Comparison of ENCODE assay signal across 6 cellular contexts in genomic region chr15:82513587-82513986, GRCh38. TPM values are rescaled to one million over a fixed set of nuclear protein-coding genes. Genes with fewer than 3 reads are reported as not detected.
DNase-seq lines count a peak whose midpoint lies in the region; ATAC-seq and TF ChIP-seq lines count a peak whose summit lies in the region.
"Not testable (repeated sequence)": the region's sequence is repeated elsewhere in the genome, so short reads cannot be mapped to it uniquely, and the experiment has no call there.

No MANE protein-coding gene starts in this region.

- H3K27me3 Mint-ChIP-seq in activated CD4-positive, alpha-beta T cell treated with anti-CD3 and anti-CD28 coated beads, Interleukin-2, amount 10 ng/mL, durations not matched to agents 24 days and 14 days; natural killer cell (ENCODE audit: low read depth in 2 of 2): not testable (repeated sequence)

- H3K27ac Mint-ChIP-seq in activated CD4-positive, alpha-beta T cell treated with anti-CD3 and anti-CD28 coated beads, Interleukin-2, amount 10 ng/mL, durations not matched to agents 24 days and 14 days; natural killer cell: not testable (repeated sequence)

- H3K4me3 Mint-ChIP-seq in activated CD4-positive, alpha-beta T cell treated with anti-CD3 and anti-CD28 coated beads, Interleukin-2, amount 10 ng/mL, durations not matched to agents 24 days and 14 days; natural killer cell: not testable (repeated sequence)

- no CpG with 5 or more reads among the region's 48 CpGs for WGBS in gastroesophageal sphincter (ENCODE audit: low coverage in 1 of 2), 2 donors

- not testable (repeated sequence) for H3K9me3 ChIP-seq in SJCRH30 (replicated peaks); gastroesophageal sphincter; left ventricle myocardium inferior (replicated peaks); upper lobe of right lung

- ATAC-seq in gastroesophageal sphincter, natural killer cell, upper lobe of right lung: not testable (repeated sequence)

- H3K4me1 ChIP-seq in SJCRH30, gastroesophageal sphincter, left ventricle myocardium inferior, upper lobe of right lung: not testable (repeated sequence)

- not testable (repeated sequence) for H3K9me3 Mint-ChIP-seq in activated CD4-positive, alpha-beta T cell treated with anti-CD3 and anti-CD28 coated beads, Interleukin-2, amount 10 ng/mL, durations not matched to agents 24 days and 14 days; natural killer cell

- intact Hi-C loops in activated CD4-positive, alpha-beta T cell treated with anti-CD3 and anti-CD28 coated beads, Interleukin-2, amount 10 ng/mL, durations not matched to agents 24 days and 14 days (cut with micrococcal nuclease); left ventricle myocardium inferior (cut with micrococcal nuclease); natural killer cell (cut with micrococcal nuclease); upper lobe of right lung (cut with DNase I): not testable (repeated sequence)

- H3K4me1 Mint-ChIP-seq in activated CD4-positive, alpha-beta T cell treated with anti-CD3 and anti-CD28 coated beads, Interleukin-2, amount 10 ng/mL, durations not matched to agents 24 days and 14 days; natural killer cell: not testable (repeated sequence)

- H3K4me3 ChIP-seq in SJCRH30 (peak overlapping the region; percentile 42), gastroesophageal sphincter (peak overlapping the region; percentile 16 to 23), left ventricle myocardium inferior (peak overlapping the region; percentile 59), upper lobe of right lung (peak overlapping the region; percentile 36)

- not testable (repeated sequence) for TF ChIP-seq EP300 in gastroesophageal sphincter (IDR thresholded peaks at IDR 0.05)

- H3K27ac ChIP-seq in SJCRH30, gastroesophageal sphincter, upper lobe of right lung: not testable (repeated sequence)
- H3K27ac ChIP-seq in left ventricle myocardium inferior (replicated peaks): peak overlapping the region; percentile 44

- H3K36me3 Mint-ChIP-seq in activated CD4-positive, alpha-beta T cell treated with anti-CD3 and anti-CD28 coated beads, Interleukin-2, amount 10 ng/mL, durations not matched to agents 24 days and 14 days (ENCODE audit: low read depth); natural killer cell: not testable (repeated sequence)

- TF ChIP-seq CTCF in gastroesophageal sphincter (IDR thresholded peaks at IDR 0.05); left ventricle myocardium inferior (IDR thresholded peaks at IDR 0.05; ENCODE audit: borderline replicate concordance); natural killer cell (IDR thresholded peaks at IDR 0.05); upper lobe of right lung (IDR thresholded peaks at IDR 0.05): not testable (repeated sequence)

- not testable (repeated sequence) for DNase-seq in SJCRH30, left ventricle myocardium inferior, upper lobe of right lung
- peak; percentile 67 for DNase-seq in activated CD4-positive, alpha-beta T cell treated with anti-CD3 and anti-CD28 coated beads, Interleukin-2, amount 10 ng/mL, durations not matched to agents 24 days and 14 days
- peak; percentile 58 for DNase-seq in natural killer cell

- not testable (repeated sequence) for H3K36me3 ChIP-seq in SJCRH30, gastroesophageal sphincter, left ventricle myocardium inferior, upper lobe of right lung

- H3K27me3 ChIP-seq in SJCRH30; gastroesophageal sphincter; left ventricle myocardium inferior (ENCODE audit: low read depth); upper lobe of right lung: not testable (repeated sequence)

- TF ChIP-seq POLR2A in gastroesophageal sphincter (IDR thresholded peaks at IDR 0.05): not testable (repeated sequence)

RNA-seq across cellular contexts. Expression of gene RPS17, which starts 26.7 kb away (rescaled TPM):
- total RNA-seq in SJCRH30 (2014; rRNA removed; shearing (Covaris generic)): 5,360 and 5,605 TPM in 2 replicates
- 2,675 and 2,728 TPM in 2 replicates for total RNA-seq in activated CD4-positive, alpha-beta T cell treated with anti-CD3 and anti-CD28 coated beads, Interleukin-2, amount 10 ng/mL, durations not matched to agents 24 days and 14 days
- total RNA-seq in gastroesophageal sphincter (1,000 to 10,000 TPM in 3 of 4 donors, 100 to 1,000 TPM in 1; 845 to 2,591 (median 2,334) TPM), left ventricle myocardium inferior (800 TPM), natural killer cell (1,000 to 10,000 TPM; 1,035 to 1,314 (median 1,130) TPM), upper lobe of right lung (1,176 TPM)
